8 cellular contexts compared by ENCODE assay signal in the genomic region with DNA sequence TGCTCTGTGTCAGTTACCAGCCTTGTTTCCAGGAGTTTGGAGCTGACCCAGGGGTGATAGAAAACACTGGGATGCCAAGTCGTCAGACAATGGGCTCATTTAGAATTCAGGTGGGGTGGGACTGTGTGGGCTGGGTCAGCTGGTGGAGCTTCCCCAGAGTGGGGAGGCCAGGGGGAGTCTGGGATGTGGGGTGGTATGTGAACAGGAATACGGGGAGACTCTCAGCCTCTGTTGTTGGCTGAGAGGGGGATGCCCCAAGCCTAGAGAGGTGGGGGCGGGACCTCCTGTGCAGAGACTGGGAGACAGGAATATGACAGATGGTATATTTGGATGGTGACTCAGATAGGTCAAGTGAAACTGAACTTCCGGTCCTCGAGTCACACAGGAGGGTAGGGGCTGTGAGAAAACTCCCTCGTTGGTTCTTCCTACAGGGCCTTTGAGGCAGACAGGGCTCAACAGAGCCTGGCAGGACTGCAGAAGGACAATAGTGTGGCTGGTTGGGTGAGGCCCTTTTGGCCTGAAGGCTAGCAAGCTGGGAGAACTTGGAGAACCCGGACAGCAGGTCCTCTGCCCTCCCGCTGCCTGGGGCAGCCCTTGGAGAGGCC. TPM values are rescaled to one million over a fixed set of nuclear protein-coding genes. Genes with fewer than 3 reads are reported as not detected.
DNase-seq lines count a peak whose midpoint lies in the region; ATAC-seq and TF ChIP-seq lines count a peak whose summit lies in the region.

No MANE protein-coding gene starts in this region.

- peak overlapping the region; percentile 100 for H3K27ac ChIP-seq in foreskin keratinocyte

- ATAC-seq in HG03045 (IDR thresholded peaks at IDR 0.05; ENCODE audit: unreplicated experiment) (peak; percentile 60), foreskin keratinocyte (peak; percentile 79)

- peak; percentile 62 for DNase-seq in activated naive CD4-positive, alpha-beta T cell treated with Interleukin-2 at 50 U/mL for 16 hours
- DNase-seq in activated naive CD4-positive, alpha-beta T cell (lab: John Stamatoyannopoulos, UW), result no peak
- peak; percentile 96 to 98 for DNase-seq in foreskin keratinocyte
- DNase-seq in stimulated activated CD4-positive, alpha-beta T cell treated with anti-CD3 and anti-CD28 coated beads, TNF-alpha, amount 100 ng/mL, for 24 hours (ENCODE audit: low read depth in 3 of 3), result peak; percentile 13 to 68 (median 33)
- no peak for DNase-seq in mucosa of gallbladder (ENCODE audit: low spot score)
- DNase-seq in ureter (ENCODE audit: low spot score), result no peak

- peaks cover 3% of the 10 kb centered on the region for H3K36me3 Mint-ChIP-seq in T-helper 1 cell treated with Interleukin-12 subunit alpha and Interleukin-12 subunit beta and Interleukin-4 antibody, amounts not matched to agents 30 μg/mL and 1 μg/mL, for 36 hours (ENCODE audit: low read depth)

- H3K4me1 Mint-ChIP-seq in T-helper 1 cell treated with Interleukin-12 subunit alpha and Interleukin-12 subunit beta and Interleukin-4 antibody, amounts not matched to agents 30 μg/mL and 1 μg/mL, for 36 hours (ENCODE audit: low read depth), result peaks cover 55% of the 10 kb centered on the region

- no peaks in the 10 kb centered on the region for H3K27me3 ChIP-seq in foreskin keratinocyte

- H3K4me3 Mint-ChIP-seq in T-helper 1 cell treated with Interleukin-12 subunit alpha and Interleukin-12 subunit beta and Interleukin-4 antibody, amounts not matched to agents 30 μg/mL and 1 μg/mL, for 36 hours, result peak overlapping the region; percentile 42

- peak overlapping the region; percentile 36 for H3K27ac Mint-ChIP-seq in T-helper 1 cell treated with Interleukin-12 subunit alpha and Interleukin-12 subunit beta and Interleukin-4 antibody, amounts not matched to agents 30 μg/mL and 1 μg/mL, for 36 hours

- peaks cover 4% of the 10 kb centered on the region for H3K27me3 Mint-ChIP-seq in T-helper 1 cell treated with Interleukin-12 subunit alpha and Interleukin-12 subunit beta and Interleukin-4 antibody, amounts not matched to agents 30 μg/mL and 1 μg/mL, for 36 hours (ENCODE audit: low read depth)

- no peak for TF ChIP-seq CTCF in foreskin keratinocyte (conservative IDR thresholded peaks at IDR 0.05)

- H3K9me3 Mint-ChIP-seq in T-helper 1 cell treated with Interleukin-12 subunit alpha and Interleukin-12 subunit beta and Interleukin-4 antibody, amounts not matched to agents 30 μg/mL and 1 μg/mL, for 36 hours, result no peaks in the 10 kb centered on the region

- peaks cover 70% of the 10 kb centered on the region for H3K4me1 ChIP-seq in foreskin keratinocyte

RNA-seq across cellular contexts. Expression of a gene that starts 23.7 kb away (rescaled TPM):
- total RNA-seq in foreskin keratinocyte, result 210 and 216 TPM in 2 replicates
- polyA plus RNA-seq in foreskin keratinocyte, result 73.4 and 89.6 TPM in 2 replicates
- total RNA-seq in mucosa of gallbladder, result 425 TPM
- total RNA-seq in ureter, result 428 TPM

Comparison
In these comparisons a context has a peak if more than half of its experiments do, and no peak if none do; other contexts are left out.
1. DNase-seq: peak in activated naive CD4-positive, alpha-beta T cell treated with Interleukin-2 at 50 U/mL for 16 hours (single experiment), foreskin keratinocyte (2 of 2) and stimulated activated CD4-positive, alpha-beta T cell treated with anti-CD3 and anti-CD28 coated beads, TNF-alpha, amount 100 ng/mL, for 24 hours (3 of 3); none in activated naive CD4-positive, alpha-beta T cell (0 of 4), mucosa of gallbladder (single experiment) and ureter (single experiment).